In the genomic region with DNA sequence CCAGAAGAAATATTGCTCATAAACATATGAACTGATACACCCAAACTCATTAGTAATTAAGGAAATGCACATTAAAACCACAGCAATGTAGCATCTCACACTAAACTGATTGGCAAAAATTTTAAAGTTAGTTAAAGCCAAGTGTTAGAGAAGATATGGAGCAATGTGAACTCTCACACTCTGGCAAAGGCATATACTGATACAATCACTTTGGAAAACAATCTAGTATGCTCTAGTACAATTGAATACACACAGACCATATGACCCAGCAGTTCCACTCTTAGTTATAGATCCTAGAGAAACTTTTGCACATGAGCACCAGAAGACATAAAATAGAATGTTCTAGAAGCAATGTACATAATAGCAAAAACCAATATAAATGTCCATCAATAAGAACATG, we compare ENCODE assay signal across 3 cellular contexts.
TF ChIP-seq lines count a peak whose summit lies in the region.

No MANE protein-coding gene starts in this region.

TF ChIP-seq in liver, 16 proteins besides CTCF, POLR2A, EP300 and RAD21:
- no peak for TF ChIP-seq FOXA1 (IDR thresholded peaks at IDR 0.05)
- no peak for TF ChIP-seq GABPA (IDR thresholded peaks at IDR 0.05 in 1 of 2, conservative IDR thresholded peaks at IDR 0.05 in 1 of 2)
- TF ChIP-seq, protein P1, sequence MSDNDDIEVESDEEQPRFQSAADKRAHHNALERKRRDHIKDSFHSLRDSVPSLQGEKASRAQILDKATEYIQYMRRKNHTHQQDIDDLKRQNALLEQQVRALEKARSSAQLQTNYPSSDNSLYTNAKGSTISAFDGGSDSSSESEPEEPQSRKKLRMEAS (IDR thresholded peaks at IDR 0.05), result no peak
- TF ChIP-seq NR2F2 (IDR thresholded peaks at IDR 0.05), result no peak
- peak; percentile 15 to 20 for TF ChIP-seq HNF4A (conservative IDR thresholded peaks at IDR 0.05)
- no peak for TF ChIP-seq TAF1 (conservative IDR thresholded peaks at IDR 0.05)
- TF ChIP-seq YY1 (IDR thresholded peaks at IDR 0.05), result no peak
- no peak for TF ChIP-seq HNF4G (IDR thresholded peaks at IDR 0.05)

TF ChIP-seq in HepG2, 621 proteins besides CTCF, POLR2A, EP300 and RAD21:
- TF ChIP-seq MAFG (CRISPR knock-in tag; IDR thresholded peaks at IDR 0.05), result no peak
- no peak for TF ChIP-seq ZSCAN20 (CRISPR knock-in tag; IDR thresholded peaks at IDR 0.05; ENCODE audit: borderline replicate concordance)
- TF ChIP-seq, protein P2, sequence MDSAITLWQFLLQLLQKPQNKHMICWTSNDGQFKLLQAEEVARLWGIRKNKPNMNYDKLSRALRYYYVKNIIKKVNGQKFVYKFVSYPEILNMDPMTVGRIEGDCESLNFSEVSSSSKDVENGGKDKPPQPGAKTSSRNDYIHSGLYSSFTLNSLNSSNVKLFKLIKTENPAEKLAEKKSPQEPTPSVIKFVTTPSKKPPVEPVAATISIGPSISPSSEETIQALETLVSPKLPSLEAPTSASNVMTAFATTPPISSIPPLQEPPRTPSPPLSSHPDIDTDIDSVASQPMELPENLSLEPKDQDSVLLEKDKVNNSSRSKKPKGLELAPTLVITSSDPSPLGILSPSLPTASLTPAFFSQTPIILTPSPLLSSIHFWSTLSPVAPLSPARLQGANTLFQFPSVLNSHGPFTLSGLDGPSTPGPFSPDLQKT (CRISPR knock-in tag; IDR thresholded peaks at IDR 0.05; ENCODE audit: borderline replicate concordance), result no peak
- no peak for TF ChIP-seq BRD4 (CRISPR knock-in tag; IDR thresholded peaks at IDR 0.05)
- TF ChIP-seq JDP2 (CRISPR knock-in tag; IDR thresholded peaks at IDR 0.05; ENCODE audit: borderline replicate concordance), result no peak
- no peak for TF ChIP-seq IKZF1 (IDR thresholded peaks at IDR 0.05)
- TF ChIP-seq ATF1 (CRISPR knock-in tag; IDR thresholded peaks at IDR 0.05), result no peak
- TF ChIP-seq TMF1 (CRISPR knock-in tag; IDR thresholded peaks at IDR 0.05; ENCODE audit: low read depth), result no peak
- no peak for TF ChIP-seq ATRX (CRISPR knock-in tag; IDR thresholded peaks at IDR 0.05; ENCODE audit: borderline replicate concordance)
- no peak for TF ChIP-seq ZNF230 (CRISPR knock-in tag; IDR thresholded peaks at IDR 0.05)
- TF ChIP-seq, protein P3, sequence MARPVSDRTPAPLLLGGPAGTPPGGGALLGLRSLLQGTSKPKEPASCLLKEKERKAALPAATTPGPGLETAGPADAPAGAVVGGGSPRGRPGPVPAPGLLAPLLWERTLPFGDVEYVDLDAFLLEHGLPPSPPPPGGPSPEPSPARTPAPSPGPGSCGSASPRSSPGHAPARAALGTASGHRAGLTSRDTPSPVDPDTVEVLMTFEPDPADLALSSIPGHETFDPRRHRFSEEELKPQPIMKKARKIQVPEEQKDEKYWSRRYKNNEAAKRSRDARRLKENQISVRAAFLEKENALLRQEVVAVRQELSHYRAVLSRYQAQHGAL (CRISPR knock-in tag; IDR thresholded peaks at IDR 0.05; ENCODE audit: not compliant biosample characterization), result no peak
- TF ChIP-seq, protein P4, sequence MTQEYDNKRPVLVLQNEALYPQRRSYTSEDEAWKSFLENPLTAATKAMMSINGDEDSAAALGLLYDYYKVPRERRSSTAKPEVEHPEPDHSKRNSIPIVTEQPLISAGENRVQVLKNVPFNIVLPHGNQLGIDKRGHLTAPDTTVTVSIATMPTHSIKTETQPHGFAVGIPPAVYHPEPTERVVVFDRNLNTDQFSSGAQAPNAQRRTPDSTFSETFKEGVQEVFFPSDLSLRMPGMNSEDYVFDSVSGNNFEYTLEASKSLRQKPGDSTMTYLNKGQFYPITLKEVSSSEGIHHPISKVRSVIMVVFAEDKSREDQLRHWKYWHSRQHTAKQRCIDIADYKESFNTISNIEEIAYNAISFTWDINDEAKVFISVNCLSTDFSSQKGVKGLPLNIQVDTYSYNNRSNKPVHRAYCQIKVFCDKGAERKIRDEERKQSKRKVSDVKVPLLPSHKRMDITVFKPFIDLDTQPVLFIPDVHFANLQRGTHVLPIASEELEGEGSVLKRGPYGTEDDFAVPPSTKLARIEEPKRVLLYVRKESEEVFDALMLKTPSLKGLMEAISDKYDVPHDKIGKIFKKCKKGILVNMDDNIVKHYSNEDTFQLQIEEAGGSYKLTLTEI (CRISPR knock-in tag; conservative IDR thresholded peaks at IDR 0.05), result no peak
- no peak for TF ChIP-seq ZNF30 (CRISPR knock-in tag; IDR thresholded peaks at IDR 0.05)
- TF ChIP-seq RARA (CRISPR knock-in tag; IDR thresholded peaks at IDR 0.05), result no peak
- no peak for TF ChIP-seq KLF9 (CRISPR knock-in tag; IDR thresholded peaks at IDR 0.05; ENCODE audit: low read depth)

TF ChIP-seq in A549, 52 proteins besides CTCF, POLR2A, EP300 and RAD21:
- TF ChIP-seq HDAC2 (IDR thresholded peaks at IDR 0.05), result no peak
- no peak for TF ChIP-seq CEBPB (IDR thresholded peaks at IDR 0.05)
- no peak for TF ChIP-seq CHD2 (IDR thresholded peaks at IDR 0.05; ENCODE audit: low read length, partially characterized antibody)
- TF ChIP-seq, protein P5, sequence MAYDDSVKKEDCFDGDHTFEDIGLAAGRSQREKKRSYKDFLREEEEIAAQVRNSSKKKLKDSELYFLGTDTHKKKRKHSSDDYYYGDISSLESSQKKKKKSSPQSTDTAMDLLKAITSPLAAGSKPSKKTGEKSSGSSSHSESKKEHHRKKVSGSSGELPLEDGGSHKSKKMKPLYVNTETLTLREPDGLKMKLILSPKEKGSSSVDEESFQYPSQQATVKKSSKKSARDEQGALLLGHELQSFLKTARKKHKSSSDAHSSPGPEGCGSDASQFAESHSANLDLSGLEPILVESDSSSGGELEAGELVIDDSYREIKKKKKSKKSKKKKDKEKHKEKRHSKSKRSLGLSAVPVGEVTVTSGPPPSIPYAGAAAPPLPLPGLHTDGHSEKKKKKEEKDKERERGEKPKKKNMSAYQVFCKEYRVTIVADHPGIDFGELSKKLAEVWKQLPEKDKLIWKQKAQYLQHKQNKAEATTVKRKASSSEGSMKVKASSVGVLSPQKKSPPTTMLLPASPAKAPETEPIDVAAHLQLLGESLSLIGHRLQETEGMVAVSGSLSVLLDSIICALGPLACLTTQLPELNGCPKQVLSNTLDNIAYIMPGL (CRISPR knock-in tag; IDR thresholded peaks at IDR 0.05; ENCODE audit: borderline replicate concordance), result no peak
- TF ChIP-seq ZC3H11A (IDR thresholded peaks at IDR 0.05), result no peak
- TF ChIP-seq POLR2AphosphoS2 (conservative IDR thresholded peaks at IDR 0.05; ENCODE audit: low read length), result no peak
- TF ChIP-seq TFCP2L1 (CRISPR knock-in tag; IDR thresholded peaks at IDR 0.05), result no peak
- TF ChIP-seq ZFP36 (IDR thresholded peaks at IDR 0.05; ENCODE audit: borderline replicate concordance, partially characterized antibody), result no peak
- TF ChIP-seq RCOR1 (IDR thresholded peaks at IDR 0.05; ENCODE audit: low read depth, low read length), result no peak
- no peak for TF ChIP-seq JUN (IDR thresholded peaks at IDR 0.05)
- TF ChIP-seq PHF8 (IDR thresholded peaks at IDR 0.05; ENCODE audit: borderline replicate concordance, low read depth), result no peak
- no peak for TF ChIP-seq KDM5A (IDR thresholded peaks at IDR 0.05)
- TF ChIP-seq, protein P6, sequence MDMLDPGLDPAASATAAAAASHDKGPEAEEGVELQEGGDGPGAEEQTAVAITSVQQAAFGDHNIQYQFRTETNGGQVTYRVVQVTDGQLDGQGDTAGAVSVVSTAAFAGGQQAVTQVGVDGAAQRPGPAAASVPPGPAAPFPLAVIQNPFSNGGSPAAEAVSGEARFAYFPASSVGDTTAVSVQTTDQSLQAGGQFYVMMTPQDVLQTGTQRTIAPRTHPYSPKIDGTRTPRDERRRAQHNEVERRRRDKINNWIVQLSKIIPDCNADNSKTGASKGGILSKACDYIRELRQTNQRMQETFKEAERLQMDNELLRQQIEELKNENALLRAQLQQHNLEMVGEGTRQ (IDR thresholded peaks at IDR 0.05), result no peak
- no peak for TF ChIP-seq RARB (CRISPR knock-in tag; IDR thresholded peaks at IDR 0.05)
- no peak for TF ChIP-seq EHF (CRISPR knock-in tag; IDR thresholded peaks at IDR 0.05)
- TF ChIP-seq JUNB (IDR thresholded peaks at IDR 0.05), result no peak
- TF ChIP-seq CBX8 (IDR thresholded peaks at IDR 0.05), result no peak
TF ChIP-seq in A549: peak in this region for 0.
